Comparison of ENCODE assay signal across 7 cellular contexts in the genomic region with DNA sequence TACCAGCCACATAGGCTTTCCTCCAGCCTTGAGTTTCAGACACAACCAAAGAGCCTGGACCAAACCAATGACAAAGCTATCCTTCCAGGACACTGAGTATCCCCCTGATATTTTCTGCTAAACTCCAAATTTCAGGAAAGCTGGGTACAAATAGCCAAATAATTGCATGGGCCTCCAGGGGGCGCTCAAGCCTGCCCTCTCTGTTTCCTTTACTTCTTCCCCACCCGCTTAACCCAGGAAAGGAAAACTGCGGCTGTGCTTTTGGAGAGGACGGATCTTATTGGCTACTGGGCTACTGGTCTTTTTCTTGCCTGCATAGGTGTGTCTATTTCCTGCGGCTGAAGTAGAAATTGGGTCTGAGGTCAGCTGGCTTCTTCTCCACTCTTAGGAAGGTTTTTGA. TPM values are rescaled to one million over a fixed set of nuclear protein-coding genes. Genes with fewer than 3 reads are reported as not detected.
DNase-seq lines count a peak whose midpoint lies in the region; ATAC-seq and TF ChIP-seq lines count a peak whose summit lies in the region.

No MANE protein-coding gene starts in this region.

- no peak overlapping the region for H3K27ac ChIP-seq in left lung

- H3K9me3 Mint-ChIP-seq in central memory CD8-positive, alpha-beta T cell = peaks cover 9% of the 10 kb centered on the region

- no peak for ATAC-seq in central memory CD8-positive, alpha-beta T cell (replicated peaks; ENCODE audit: extremely low read depth, poor library complexity, severe bottlenecking)
- ATAC-seq in left lung = peak; percentile 94

- no peaks in the 10 kb centered on the region for H3K4me1 ChIP-seq in left lung

- peaks cover 3% of the 10 kb centered on the region for H3K36me3 Mint-ChIP-seq in central memory CD8-positive, alpha-beta T cell (ENCODE audit: insufficient read depth)

- H3K27me3 Mint-ChIP-seq in central memory CD8-positive, alpha-beta T cell = peaks cover 10% of the 10 kb centered on the region

- intact Hi-C loops in left lung (cut with DNase I) = loop anchor here in 1 of 2 donors (5.0 kb wide), 1 partner anchor 42 kb away; no protein-coding TSS in a partner anchor

- H3K4me3 Mint-ChIP-seq in central memory CD8-positive, alpha-beta T cell = no peak overlapping the region

- H3K4me1 Mint-ChIP-seq in central memory CD8-positive, alpha-beta T cell = peaks cover 5% of the 10 kb centered on the region

- H3K9me3 ChIP-seq in left lung = peaks cover 0 to 36% of the 10 kb centered on the region in 2 donors

- no peak overlapping the region for H3K4me3 ChIP-seq in left lung

- DNase-seq in NCI-H1092 treated with DMSO at 0.1 percent for 48 hours (lab: John Stamatoyannopoulos, UW) (peak; percentile 19), left lung (peak; percentile 63 to 85), mesenteric fat pad (ENCODE audit: low spot score) (no peak)
- peak; percentile 49 to 55 for DNase-seq in activated CD4-positive, alpha-beta T cell treated with anti-CD3 and anti-CD28 coated beads for 24 hours (ENCODE audit: low read depth in 2 of 2)
- peak; percentile 30 to 57 for DNase-seq in central memory CD8-positive, alpha-beta T cell (ENCODE audit: low spot score in 2 of 2)
- DNase-seq in stimulated activated CD4-positive, alpha-beta T cell treated with anti-CD3 and anti-CD28 coated beads, TNF-alpha, amount 100 ng/mL, for 4 hours (ENCODE audit: low read depth in 3 of 3) = peak; percentile 37 to 57 (median 48)

- H3K27ac Mint-ChIP-seq in central memory CD8-positive, alpha-beta T cell (ENCODE audit: low read depth) = no peak overlapping the region

- no peaks in the 10 kb centered on the region for H3K27me3 ChIP-seq in left lung

- peak; percentile 88 for TF ChIP-seq CTCF in GM12872 (IDR thresholded peaks at IDR 0.05; ENCODE audit: insufficient read depth, low read depth, low read length)
- peak; percentile 77 to 79 for TF ChIP-seq CTCF in left lung (IDR thresholded peaks at IDR 0.05)

- H3K36me3 ChIP-seq in left lung = no peaks in the 10 kb centered on the region

RNA-seq across cellular contexts. Expression of a gene that starts 30.1 kb away (rescaled TPM):
- total RNA-seq in left lung (1 to 10 TPM; 3.6 to 4.8 TPM), mesenteric fat pad (1.5 TPM)

RNA-seq across cellular contexts. Expression of a gene that starts 30.2 kb away (rescaled TPM):
- total RNA-seq in left lung (10 to 100 TPM; 10.8 to 23.8 TPM), mesenteric fat pad (12.5 TPM)

RNA-seq across cellular contexts. Expression of a gene that starts 47.7 kb away (rescaled TPM):
- under 1 TPM; 0.16 to 0.20 TPM for total RNA-seq in left lung
- not detected for total RNA-seq in mesenteric fat pad

RNA-seq across cellular contexts. Expression of a gene that starts 50.3 kb away (rescaled TPM):
- total RNA-seq in left lung (1 to 10 TPM; 1.0 to 2.0 TPM), mesenteric fat pad (1.8 TPM)
